12 cellular contexts compared by ENCODE assay signal in the genomic region with DNA sequence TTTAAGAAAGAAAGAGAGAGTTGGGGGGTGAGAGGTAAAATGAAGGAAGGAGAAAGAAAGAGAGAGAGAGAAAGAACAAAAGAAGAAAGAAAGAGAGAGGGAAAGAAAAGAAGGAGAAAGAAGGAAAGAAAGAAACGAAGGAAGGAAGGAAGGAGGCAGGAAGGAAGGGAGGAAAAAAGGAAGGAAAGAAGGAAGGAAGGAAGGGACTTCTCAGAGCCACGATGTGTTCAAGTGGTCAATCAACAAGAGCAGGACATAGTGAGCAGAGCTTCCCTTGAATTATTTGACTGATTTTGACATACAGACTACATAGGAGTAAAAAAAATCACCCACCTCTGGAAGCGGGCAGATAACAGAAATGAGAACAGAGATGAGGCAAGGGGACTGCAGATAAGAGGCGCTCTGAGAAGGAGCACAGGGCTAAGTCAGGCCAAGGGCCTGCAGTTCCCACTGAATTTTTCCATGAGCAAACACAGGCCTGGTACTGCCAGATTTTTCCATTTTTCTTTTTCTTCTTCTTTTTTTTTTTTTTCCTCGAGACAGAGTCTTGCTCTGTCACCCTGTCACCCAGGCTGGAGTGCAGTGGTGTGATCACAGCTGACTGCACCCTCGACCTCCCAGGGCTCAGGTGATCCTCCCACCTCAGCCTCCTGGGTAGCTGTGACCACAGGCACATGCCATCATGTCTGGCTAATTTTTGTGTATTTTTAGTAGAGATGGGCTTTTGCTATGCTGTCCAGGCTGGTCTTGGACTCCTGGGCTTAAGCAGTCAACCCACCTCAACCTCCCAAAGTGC.
A peak's percentile ranks its signal among the peaks of the same experiment; 100 is the strongest.
DNase-seq lines count a peak whose midpoint lies in the region; ATAC-seq and TF ChIP-seq lines count a peak whose summit lies in the region.
"Had no signal": no experiment of that assay in that cellular context is flagged by ENCODE, and none has a peak within 500 bp of the region (broad histone marks: within the 10 kb centered on the region; RNA-seq: fewer than 3 reads in every experiment).

No MANE protein-coding gene starts in this region.

- no peaks in the 10 kb centered on the region for H3K9me2 ChIP-seq in GM23248 (ENCODE audit: insufficient read depth)

- TF ChIP-seq CTCF in parathyroid adenoma (IDR thresholded peaks at IDR 0.05): no peak

- no peaks in the 10 kb centered on the region for H3K9me3 ChIP-seq in GM23248 (ENCODE audit: low read depth)
- no peaks in the 10 kb centered on the region for H3K9me3 ChIP-seq in right cardiac atrium (ENCODE audit: control insufficient read depth, low read length)
- no peaks in the 10 kb centered on the region for H3K9me3 ChIP-seq in parathyroid adenoma (ENCODE audit: control insufficient read depth, low read length)
- H3K9me3 ChIP-seq: Peyer's patch had no signal

- intact Hi-C loops in right cardiac atrium (cut with DNase I): no loop called here

- H3K27me3 ChIP-seq in GM23248 (replicated peaks; ENCODE audit: insufficient read depth) (no peaks in the 10 kb centered on the region), right cardiac atrium (ENCODE audit: control insufficient read depth, insufficient read depth) (no peaks in the 10 kb centered on the region), parathyroid adenoma (ENCODE audit: control insufficient read depth, insufficient read depth, low read length) (no peaks in the 10 kb centered on the region)
- H3K27me3 ChIP-seq: Peyer's patch had no signal

- 76 to 86% methylated on average over 6 of the region's 6 CpGs for WGBS in GM23248 (ENCODE audit: low coverage in 1 of 2, low lambda C conversion rate in 2 of 2, missing lambda C conversion rate in 2 of 2), 2 experiments
- WGBS in right cardiac atrium: 25% methylated on average over 6 of the region's 6 CpGs

- in situ Hi-C loops in GM23248 (cut with MboI): no loop called here

- DNase-seq in GM23248: no peak
- DNase-seq in amniotic epithelial cell (ENCODE audit: low read depth): peak; percentile 92
- DNase-seq in right cardiac atrium: peak in 1 of 3 donors; percentile 51
- no peak for DNase-seq in D341Med (ENCODE audit: low spot score)
- DNase-seq in activated T-cell treated with anti-CD3 and anti-CD28 coated beads, Interleukin-2, amount 50 U/mL, for 48 hours: no peak
- DNase-seq in HuH-7 (ENCODE audit: low spot score): no peak
- DNase-seq: activated T-cell treated with anti-CD3 and anti-CD28 coated beads for 4 hours, GDM1, Peyer's patch, WERI-Rb-1 had no signal

- no peaks in the 10 kb centered on the region for H3K36me3 ChIP-seq in GM23248 (ENCODE audit: low read depth)
- H3K36me3 ChIP-seq in parathyroid adenoma (ENCODE audit: control insufficient read depth, insufficient read depth, low read length): no peaks in the 10 kb centered on the region
- H3K36me3 ChIP-seq: Peyer's patch, WERI-Rb-1 had no signal

- H3K9ac ChIP-seq in GM23248: no peak overlapping the region; the same call in 1 of the 2 replicates
- H3K9ac ChIP-seq in parathyroid adenoma: no peak overlapping the region

- H4K20me1 ChIP-seq in GM23248 (ENCODE audit: insufficient read depth): no peaks in the 10 kb centered on the region

- H3K4me2 ChIP-seq in GM23248 (ENCODE audit: unreplicated experiment) (no peak overlapping the region), parathyroid adenoma (ENCODE audit: low read length) (no peak overlapping the region)

- ATAC-seq in right cardiac atrium (peak; percentile 66 to 68), HG03139 (IDR thresholded peaks at IDR 0.05; ENCODE audit: unreplicated experiment) (no peak)

- no peak overlapping the region for H2AFZ ChIP-seq in GM23248
- H2AFZ ChIP-seq in parathyroid adenoma: peak overlapping the region; percentile 28

- H3K4me3 ChIP-seq in GM23248: no peak overlapping the region
- no peak overlapping the region for H3K4me3 ChIP-seq in right cardiac atrium (ENCODE audit: low read length)
- no peak overlapping the region for H3K4me3 ChIP-seq in parathyroid adenoma (ENCODE audit: low read depth, low read length)
- H3K4me3 ChIP-seq: Peyer's patch had no signal

- peaks cover 21% of the 10 kb centered on the region for H3F3A ChIP-seq in GM23248 (ENCODE audit: insufficient read depth)

- peak overlapping the region; percentile 47; the same call in 1 of the 2 replicates for H3K27ac ChIP-seq in GM23248
- peak overlapping the region; percentile 93 for H3K27ac ChIP-seq in right cardiac atrium (ENCODE audit: low read length)
- H3K27ac ChIP-seq in parathyroid adenoma: no peak overlapping the region
- H3K27ac ChIP-seq: WERI-Rb-1 had no signal

- no peaks in the 10 kb centered on the region for H3K79me2 ChIP-seq in GM23248 (ENCODE audit: insufficient read depth)
- H3K79me2 ChIP-seq in parathyroid adenoma: no peaks in the 10 kb centered on the region

- H3K4me1 ChIP-seq in GM23248 (ENCODE audit: insufficient read depth) (peaks cover 35% of the 10 kb centered on the region), right cardiac atrium (ENCODE audit: control insufficient read depth, insufficient read depth, low read length) (peaks cover 34% of the 10 kb centered on the region), parathyroid adenoma (peaks cover 9% of the 10 kb centered on the region)
